ENCODE assay signal across 1 cellular context in genomic region chr3:141372656-141373055, GRCh38.
TF ChIP-seq lines count a peak whose summit lies in the region.

No MANE protein-coding gene starts in this region.

TF ChIP-seq in GM23338, 12 proteins besides CTCF, POLR2A, EP300 and RAD21 (continued from another document):
- no peak for TF ChIP-seq ZNF462 (CRISPR knock-in tag; IDR thresholded peaks at IDR 0.05)
- TF ChIP-seq STAT1 (IDR thresholded peaks at IDR 0.05; ENCODE audit: unreplicated experiment) = no peak
- TF ChIP-seq REST (IDR thresholded peaks at IDR 0.05; ENCODE audit: unreplicated experiment) = no peak
